ENCODE assay signal across 22 cellular contexts in genomic region chr22:45194686-45195085, GRCh38. TPM values are rescaled to one million over a fixed set of nuclear protein-coding genes. Genes with fewer than 3 reads are reported as not detected.
A peak's percentile ranks its signal among the peaks of the same experiment; 100 is the strongest.
DNase-seq lines count a peak whose midpoint lies in the region; FAIRE-seq and TF ChIP-seq lines count a peak whose summit lies in the region.
"Had no signal": no experiment of that assay in that cellular context is flagged by ENCODE, and none has a peak within 500 bp of the region (broad histone marks: within the 10 kb centered on the region; RNA-seq: fewer than 3 reads in every experiment).

No MANE protein-coding gene starts in this region.

- H4K20me1 ChIP-seq in astrocyte (ENCODE audit: insufficient read depth, low read length): peaks cover 12% of the 10 kb centered on the region

- H3K4me1 Mint-ChIP-seq in astrocyte (ENCODE audit: low read depth, unreplicated experiment) (no peaks in the 10 kb centered on the region), glutamatergic neuron (ENCODE audit: low read depth, unreplicated experiment) (peaks cover 15% of the 10 kb centered on the region)
- H3K4me1 Mint-ChIP-seq: CD8-positive, alpha-beta memory T cell had no signal

- TF ChIP-seq CTCF in GM13976 (IDR thresholded peaks at IDR 0.05; ENCODE audit: borderline replicate concordance, control extremely low read depth, extremely low read depth, insufficient read depth, missing control alignments): no peak
- TF ChIP-seq CTCF in astrocyte (IDR thresholded peaks at IDR 0.05; ENCODE audit: insufficient read depth, low read depth, low read length): no peak
- no peak for TF ChIP-seq CTCF in glutamatergic neuron (IDR thresholded peaks at IDR 0.05; ENCODE audit: partially characterized antibody, unreplicated experiment)

- H3K27ac Mint-ChIP-seq in astrocyte (ENCODE audit: unreplicated experiment) (no peak overlapping the region), glutamatergic neuron (ENCODE audit: unreplicated experiment) (no peak overlapping the region)
- H3K27ac Mint-ChIP-seq: CD8-positive, alpha-beta memory T cell; HFFc6 had no signal

- H3K79me2 ChIP-seq in astrocyte (ENCODE audit: insufficient read depth, low read length): no peaks in the 10 kb centered on the region

- in situ Hi-C loops in GM13976 (cut with MboI; ENCODE audit: low sequenced_read_pairs, unreplicated experiment): no loop called here

- H3K4me3 ChIP-seq in H7 (ENCODE audit: insufficient read depth, low read depth, low read length) (no peak overlapping the region), astrocyte (ENCODE audit: insufficient read depth, low read depth, low read length) (no peak overlapping the region)
- H3K4me3 ChIP-seq: GM12878, GM23248 had no signal

- no peak for FAIRE-seq in astrocyte (lab: Jason Lieb, UNC)
- peak; percentile 62 for FAIRE-seq in urothelium cell line (lab: Jason Lieb, UNC)
- FAIRE-seq: GM12878, GM19239, H54 had no signal

- H3K4me1 ChIP-seq in astrocyte (ENCODE audit: insufficient read depth, low read length): no peaks in the 10 kb centered on the region

- H3K36me3 ChIP-seq in H7 (replicated peaks; ENCODE audit: control insufficient read depth, insufficient read depth, low read length) (peaks cover 2% of the 10 kb centered on the region; the same call in 1 of the 2 replicates), astrocyte (ENCODE audit: insufficient read depth, low read length) (peaks cover 2% of the 10 kb centered on the region)

- peak; percentile 16 for DNase-seq in GM13976 (ENCODE audit: low spot score)
- peak; percentile 39 for DNase-seq in H7
- DNase-seq in astrocyte (ENCODE audit: low read depth): no peak
- no peak for DNase-seq in urothelium cell line (ENCODE audit: low spot score)
- no peak for DNase-seq in glutamatergic neuron
- no peak for DNase-seq in activated gamma-delta T cell (lab: John Stamatoyannopoulos, UW)
- DNase-seq: BE2C; C1 segment of cervical spinal cord; CD4-positive, CD25-positive, alpha-beta regulatory T cell; CD8-positive, alpha-beta memory T cell; COR-L47; DMS 273 treated with DMSO at 0.1 percent for 48 hours; DMS53; DND-41; EL; GM23248; HFFc6; IMR-90 had no signal

- H3K27me3 Mint-ChIP-seq in astrocyte (ENCODE audit: low read depth, unreplicated experiment): no peaks in the 10 kb centered on the region
- H3K27me3 Mint-ChIP-seq in glutamatergic neuron (ENCODE audit: unreplicated experiment): peaks cover 3% of the 10 kb centered on the region
- H3K27me3 Mint-ChIP-seq: CD4-positive, CD25-positive, alpha-beta regulatory T cell; CD8-positive, alpha-beta memory T cell had no signal

- H3K4me3 Mint-ChIP-seq in astrocyte (ENCODE audit: unreplicated experiment) (peak overlapping the region; percentile 27), glutamatergic neuron (ENCODE audit: unreplicated experiment) (no peak overlapping the region)
- H3K4me3 Mint-ChIP-seq: CD4-positive, CD25-positive, alpha-beta regulatory T cell; CD8-positive, alpha-beta memory T cell; HFFc6 had no signal

- H3K9ac ChIP-seq in astrocyte (ENCODE audit: low read length): no peak overlapping the region
- H3K9ac ChIP-seq: GM23248 had no signal

- no peak overlapping the region for H2AFZ ChIP-seq in astrocyte (ENCODE audit: low read depth, low read length)
- H2AFZ ChIP-seq: GM23248 had no signal

- no peaks in the 10 kb centered on the region for H3K9me3 Mint-ChIP-seq in astrocyte (ENCODE audit: unreplicated experiment)
- H3K9me3 Mint-ChIP-seq in glutamatergic neuron (ENCODE audit: unreplicated experiment): peaks cover 7% of the 10 kb centered on the region
- H3K9me3 Mint-ChIP-seq: CD4-positive, CD25-positive, alpha-beta regulatory T cell; CD8-positive, alpha-beta memory T cell; HFFc6 had no signal

- H3K36me3 Mint-ChIP-seq in astrocyte (ENCODE audit: low read depth, unreplicated experiment) (peaks cover 25% of the 10 kb centered on the region), glutamatergic neuron (ENCODE audit: unreplicated experiment) (no peaks in the 10 kb centered on the region)

- H3K4me2 ChIP-seq in astrocyte (ENCODE audit: low read length): no peak overlapping the region

- no peaks in the 10 kb centered on the region for H3K27me3 ChIP-seq in H7 (ENCODE audit: control insufficient read depth, insufficient read depth, low read length)
- no peaks in the 10 kb centered on the region for H3K27me3 ChIP-seq in astrocyte (ENCODE audit: insufficient read depth, low read length)
- H3K27me3 ChIP-seq: BE2C had no signal

- no peak overlapping the region for H3K27ac ChIP-seq in astrocyte (ENCODE audit: low read depth, low read length)
- H3K27ac ChIP-seq: GM23248, HL-60 had no signal

- H3K9me3 ChIP-seq in astrocyte (ENCODE audit: insufficient read depth, low read depth, low read length): no peaks in the 10 kb centered on the region
- H3K9me3 ChIP-seq: BE2C had no signal

RNA-seq across cellular contexts. Expression of gene NUP50, which starts 31.0 kb away (rescaled TPM):
- 82.6 and 89.0 TPM in 2 replicates for total RNA-seq in H7 (2014; rRNA removed; shearing (Covaris generic))
- total RNA-seq in astrocyte (49.6 and 56.4 TPM in 2 replicates), glutamatergic neuron (ENCODE audit: unreplicated experiment) (79.0 TPM)

RNA-seq across cellular contexts. Expression of gene KIAA0930, which starts 46.0 kb away (rescaled TPM):
- 37.5 and 43.9 TPM in 2 replicates for total RNA-seq in H7 (2014; rRNA removed; shearing (Covaris generic))
- total RNA-seq in astrocyte (107 and 117 TPM in 2 replicates), glutamatergic neuron (ENCODE audit: unreplicated experiment) (170 TPM)

Comparison
In these comparisons a context has a peak if more than half of its experiments do, and no peak if none do; other contexts are left out.
1. DNase-seq: peak in GM13976 (single experiment) and H7 (single experiment); none in astrocyte (single experiment), urothelium cell line (single experiment), glutamatergic neuron (single experiment) and activated gamma-delta T cell (single experiment).